ENCODE assay signal across 8 cellular contexts in genomic region chr3:48507256-48508061, GRCh38. TPM values are rescaled to one million over a fixed set of nuclear protein-coding genes. Genes with fewer than 3 reads are reported as not detected.
DNase-seq lines count a peak whose midpoint lies in the region; ATAC-seq and TF ChIP-seq lines count a peak whose summit lies in the region.

No MANE protein-coding gene starts in this region.

- no peak overlapping the region for H3K27ac ChIP-seq in IMR-90 (ENCODE audit: insufficient read depth, low read length)

- H3K4me3 ChIP-seq in IMR-90 (ENCODE audit: insufficient read depth, low read depth, low read length): no peak overlapping the region

- peak overlapping the region; percentile 77 for H2AK9ac ChIP-seq in IMR-90 (replicated peaks; ENCODE audit: low read depth, low read length, poor library complexity)

- H3K79me1 ChIP-seq in IMR-90 (ENCODE audit: low read depth in 1 of 2, low read length in 2 of 2): peaks cover 5 to 25% of the 10 kb centered on the region in 2 experiments; a peak in 2 of 4 replicates

- H3K9me3 ChIP-seq in IMR-90 (ENCODE audit: control insufficient read depth, insufficient read depth, low read length): no peaks in the 10 kb centered on the region

- no peak overlapping the region for H3K9ac ChIP-seq in IMR-90 (ENCODE audit: low read depth, low read length)

- no peak overlapping the region for H4K8ac ChIP-seq in IMR-90 (ENCODE audit: low read depth in 2 of 2, low read length in 2 of 2)

- no peak for TF ChIP-seq POLR2A in IMR-90 (IDR thresholded peaks at IDR 0.05; ENCODE audit: low read depth, low read length)

- H3K27me3 ChIP-seq in IMR-90 (ENCODE audit: control insufficient read depth, insufficient read depth, low read length): no peaks in the 10 kb centered on the region

- H3K9me1 ChIP-seq in IMR-90 (ENCODE audit: insufficient read depth, low read length): peaks cover 17% of the 10 kb centered on the region

- 50% methylated on average over 2 of the region's 10 CpGs; no CpG with 5 or more reads in 1 of the 2 experiments for WGBS in IMR-90 (ENCODE audit: extremely low coverage in 2 of 2, insufficient read length in 1 of 2), 2 experiments

- H4K91ac ChIP-seq in IMR-90 (ENCODE audit: insufficient read depth, low read depth, low read length): no peak overlapping the region

- H2BK20ac ChIP-seq in IMR-90 (ENCODE audit: low read depth, low read length): no peak overlapping the region

- peak; percentile 53 for TF ChIP-seq RAD21 in IMR-90 (IDR thresholded peaks at IDR 0.05; ENCODE audit: low read length)

- H3K23ac ChIP-seq in IMR-90 (ENCODE audit: low read depth, low read length): no peak overlapping the region

- CTCF ChIA-PET in IMR-90 (lab: Yijun Ruan, JAX): no interaction called here

- no peak overlapping the region for H2AK5ac ChIP-seq in IMR-90 (ENCODE audit: low read depth, low read length)

- no peak overlapping the region for H2BK120ac ChIP-seq in IMR-90 (ENCODE audit: low read depth, low read length)

- POLR2A ChIA-PET in IMR-90 (lab: Charles Lee; ENCODE audit: unreplicated experiment): no interaction called here

- H3K36me3 ChIP-seq in IMR-90 (ENCODE audit: control insufficient read depth, insufficient read depth, low read length): no peaks in the 10 kb centered on the region

- H3K4me1 ChIP-seq in IMR-90 (ENCODE audit: control insufficient read depth, insufficient read depth, low read length): peaks cover 14% of the 10 kb centered on the region

- TF ChIP-seq CTCF in IMR-90 (conservative IDR thresholded peaks at IDR 0.05; ENCODE audit: low read depth, low read length): peak; percentile 48

- intact Hi-C loops in IMR-90 (cut with micrococcal nuclease): no loop called here

- no peaks in the 10 kb centered on the region for H4K20me1 ChIP-seq in IMR-90 (ENCODE audit: insufficient read depth, low read length)

- H3K56ac ChIP-seq in IMR-90 (ENCODE audit: extremely low read depth, insufficient read depth, low read length): no peak overlapping the region

- no peak overlapping the region for H3K18ac ChIP-seq in IMR-90 (ENCODE audit: low read depth, low read length)

- H2BK5ac ChIP-seq in IMR-90 (ENCODE audit: low read depth, low read length, poor library complexity, severe bottlenecking): no peak overlapping the region

- in situ Hi-C loops in IMR-90 (cut with MboI; ENCODE audit: low sequenced_read_pairs): no loop called here

- H3K4ac ChIP-seq in IMR-90 (ENCODE audit: low read depth, low read length): no peak overlapping the region

- H3K14ac ChIP-seq in IMR-90 (replicated peaks; ENCODE audit: low read depth, low read length): no peak overlapping the region; the same call in 1 of the 2 replicates

- H2BK15ac ChIP-seq in IMR-90 (ENCODE audit: low read depth, low read length): no peak overlapping the region

- BruUV-seq in IMR-90 (replicated peaks; lab: Mats Ljungman, UMichigan): no TSS peak

- no peak overlapping the region for H4K5ac ChIP-seq in IMR-90 (ENCODE audit: low read depth, low read length)

- peak overlapping the region; percentile 19 for H2AFZ ChIP-seq in IMR-90 (replicated peaks; ENCODE audit: low read length, poor library complexity)

- DNase-seq in SIG-M5 treated with dmso at 0.1 percent for 504 hours (lab: John Stamatoyannopoulos, UW; ENCODE audit: unreplicated experiment) (peak; percentile 66), SIG-M5 (lab: John Stamatoyannopoulos, UW) (no peak), IMR-90 (peak; percentile 67), T1000 (lab: John Stamatoyannopoulos, UW) (peak; percentile 79), astrocyte of the hippocampus (ENCODE audit: low read depth, low spot score) (peak; percentile 91), islet precursor cell (peak; percentile 99)
- peak; percentile 44 to 49 for DNase-seq in stimulated activated CD4-positive, alpha-beta T cell treated with anti-CD3 and anti-CD28 coated beads, Interleukin-4, amount 100 ng/mL, for 48 hours (ENCODE audit: low read depth in 2 of 2)

- H3K4me2 ChIP-seq in IMR-90 (ENCODE audit: low read depth, low read length): no peak overlapping the region

- no peak for ATAC-seq in IMR-90 (ENCODE audit: low read depth)
- ATAC-seq in GM18520 (IDR thresholded peaks at IDR 0.05; ENCODE audit: unreplicated experiment): no peak

- dilution Hi-C loops in IMR-90 (cut with HindIII; ENCODE audit: low sequenced_read_pairs, unreplicated experiment): no loop called here

TF ChIP-seq in IMR-90, 13 proteins besides CTCF, POLR2A, EP300 and RAD21:
- TF ChIP-seq MAZ (IDR thresholded peaks at IDR 0.05; ENCODE audit: borderline replicate concordance, low read depth, low read length) (peak; percentile 53; the same call in 1 of the 2 replicates), MXI1 (IDR thresholded peaks at IDR 0.05; ENCODE audit: borderline replicate concordance, low read depth, low read length) (no peak), SMC3 (IDR thresholded peaks at IDR 0.05; ENCODE audit: low read depth, low read length) (peak; percentile 41), CHD1 (IDR thresholded peaks at IDR 0.05; ENCODE audit: low read depth, low read length) (no peak)
- TF ChIP-seq, protein P1, sequence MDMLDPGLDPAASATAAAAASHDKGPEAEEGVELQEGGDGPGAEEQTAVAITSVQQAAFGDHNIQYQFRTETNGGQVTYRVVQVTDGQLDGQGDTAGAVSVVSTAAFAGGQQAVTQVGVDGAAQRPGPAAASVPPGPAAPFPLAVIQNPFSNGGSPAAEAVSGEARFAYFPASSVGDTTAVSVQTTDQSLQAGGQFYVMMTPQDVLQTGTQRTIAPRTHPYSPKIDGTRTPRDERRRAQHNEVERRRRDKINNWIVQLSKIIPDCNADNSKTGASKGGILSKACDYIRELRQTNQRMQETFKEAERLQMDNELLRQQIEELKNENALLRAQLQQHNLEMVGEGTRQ (IDR thresholded peaks at IDR 0.05; ENCODE audit: low read depth, low read length): no peak

RNA-seq across cellular contexts. Expression of gene SHISA5, which starts 3.5 kb away (rescaled TPM):
- total RNA-seq in IMR-90 (2012; rRNA removed): 82.3 and 88.6 TPM in 2 replicates
- polyA plus RNA-seq in IMR-90 (2012; rRNA removed): 162 and 181 TPM in 2 replicates
- polyA plus RNA-seq in IMR-90 (2012; cell fraction: cytosol; rRNA removed): 139 and 294 TPM in 2 replicates
- polyA plus RNA-seq in IMR-90 (2012; cell fraction: nucleus; rRNA removed; ENCODE audit: low replicate concordance): 81.3 and 139 TPM in 2 replicates

RNA-seq across cellular contexts. Expression of gene PFKFB4, which starts 49.1 kb away (rescaled TPM):
- 16.1 and 17.0 TPM in 2 replicates for total RNA-seq in IMR-90 (2012; rRNA removed)
- polyA plus RNA-seq in IMR-90 (2012; rRNA removed): 14.8 and 16.9 TPM in 2 replicates
- polyA plus RNA-seq in IMR-90 (2012; cell fraction: cytosol; rRNA removed): 11.1 and 15.7 TPM in 2 replicates
- polyA plus RNA-seq in IMR-90 (2012; cell fraction: nucleus; rRNA removed; ENCODE audit: low replicate concordance): 53.9 and 57.6 TPM in 2 replicates

RNA-seq across cellular contexts. Expression of gene UCN2, which starts 56.1 kb away (rescaled TPM):
- 0.54 and 0.56 TPM in 2 replicates for total RNA-seq in IMR-90 (2012; rRNA removed)
- 2.3 and 2.7 TPM in 2 replicates for polyA plus RNA-seq in IMR-90 (2012; rRNA removed)
- 0.56 and 1.4 TPM in 2 replicates for polyA plus RNA-seq in IMR-90 (2012; cell fraction: cytosol; rRNA removed)
- 19.4 and 40.3 TPM in 2 replicates for polyA plus RNA-seq in IMR-90 (2012; cell fraction: nucleus; rRNA removed; ENCODE audit: low replicate concordance)
